In the genomic region with DNA sequence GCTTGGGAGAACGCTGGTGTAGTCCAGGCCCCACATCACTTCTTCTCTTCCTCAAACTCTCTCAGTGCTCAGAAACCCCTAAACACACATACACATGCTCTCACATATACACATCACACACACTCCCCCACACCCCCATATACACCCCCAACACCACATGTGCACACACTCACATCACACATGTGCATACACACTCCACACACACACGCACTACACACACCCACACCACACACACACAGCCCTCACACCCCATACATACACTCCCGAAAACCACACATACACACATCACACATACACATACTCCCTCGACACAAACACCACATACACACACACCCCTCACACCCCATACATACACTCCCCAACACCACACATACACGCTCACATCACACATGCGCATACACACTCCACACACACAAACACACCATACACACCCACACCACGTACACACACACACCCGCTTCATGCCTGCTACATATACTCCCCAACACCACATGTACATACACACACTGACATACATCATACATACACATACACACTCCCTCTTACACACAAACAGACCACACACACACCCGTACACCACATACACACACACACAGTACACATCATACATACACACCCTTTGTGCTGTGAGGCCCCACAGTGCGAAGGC, we compare ENCODE assay signal across 17 cellular contexts.
A peak's percentile ranks its signal among the peaks of the same experiment; 100 is the strongest.
DNase-seq lines count a peak whose midpoint lies in the region; ATAC-seq, FAIRE-seq and TF ChIP-seq lines count a peak whose summit lies in the region.
"Had no signal": no experiment of that assay in that cellular context is flagged by ENCODE, and none has a peak within 500 bp of the region (broad histone marks: within the 10 kb centered on the region; RNA-seq: fewer than 3 reads in every experiment).

No MANE protein-coding gene starts in this region.

- CTCF ChIA-PET in HepG2 (lab: Yijun Ruan, JAX; ENCODE audit: low intra/inter-chr PET ratio, low total read pairs): no interaction called here

- H3K4me2 ChIP-seq in HepG2 (ENCODE audit: low read depth, low read length): peak overlapping the region; percentile 52
- H3K4me2 ChIP-seq in parathyroid adenoma (ENCODE audit: low read length): no peak overlapping the region

- peaks cover 92% of the 10 kb centered on the region for H3K4me1 ChIP-seq in HepG2 (ENCODE audit: insufficient read depth, low read length)
- H3K4me1 ChIP-seq in right lobe of liver: no peaks in the 10 kb centered on the region
- H3K4me1 ChIP-seq in esophagus muscularis mucosa: peaks cover 34 to 64% (median 37%) of the 10 kb centered on the region in 4 donors
- H3K4me1 ChIP-seq in parathyroid adenoma: no peaks in the 10 kb centered on the region
- H3K4me1 ChIP-seq: prostate gland had no signal

- H3K36me3 ChIP-seq in HepG2 (replicated peaks in 1 of 2; ENCODE audit: control insufficient read depth in 1 of 2, insufficient read depth in 2 of 2, low read length in 2 of 2): no peaks in the 10 kb centered on the region
- H3K36me3 ChIP-seq in right lobe of liver: no peaks in the 10 kb centered on the region
- H3K36me3 ChIP-seq in esophagus muscularis mucosa: no peaks in the 10 kb centered on the region
- H3K36me3 ChIP-seq in parathyroid adenoma (ENCODE audit: control insufficient read depth, insufficient read depth, low read length): no peaks in the 10 kb centered on the region
- H3K36me3 ChIP-seq: prostate gland had no signal

- intact Hi-C loops in HepG2 (cut with micrococcal nuclease; ENCODE audit: unreplicated experiment): no loop called here
- intact Hi-C loops in right lobe of liver (cut with DNase I): loop anchor here in 1 of 2 donors (5.0 kb wide), 1 partner anchor 150 kb away; no protein-coding TSS in a partner anchor
- intact Hi-C loops in esophagus muscularis mucosa (cut with DNase I): no loop called here

- no TSS peak for BruUV-seq in HepG2 (replicated peaks; lab: Mats Ljungman, UMichigan)

- POLR2A ChIA-PET in HepG2 (lab: Yijun Ruan, JAX): interaction anchor here (1.8 to 1.9 kb wide), 2 partner anchors 60 to 194 kb away, joined by 4 to 6 read pairs; a partner anchor contains a TSS

- TF ChIP-seq RAD21 in HepG2 (CRISPR knock-in tag; IDR thresholded peaks at IDR 0.05): no peak

- H3K27ac ChIP-seq in HepG2 (ENCODE audit: extremely low read length, insufficient read depth, low read length) (peak overlapping the region; percentile 75), right lobe of liver (no peak overlapping the region), esophagus muscularis mucosa (replicated peaks in 1 of 4) (peak overlapping the region in 1 of 4 donors; percentile 39), parathyroid adenoma (peak overlapping the region; percentile 53)

- no peak overlapping the region for H2AFZ ChIP-seq in HepG2 (ENCODE audit: low read length)
- no peak overlapping the region for H2AFZ ChIP-seq in parathyroid adenoma

- 88% methylated on average over 10 of the region's 10 CpGs for WGBS in HepG2 (ENCODE audit: low lambda C conversion rate)
- 92% methylated on average over 9 of the region's 10 CpGs for WGBS in right lobe of liver (ENCODE audit: insufficient coverage, low coverage, low lambda C conversion rate, missing lambda C conversion rate)
- 98% methylated on average over 9 of the region's 10 CpGs for WGBS in esophagus muscularis mucosa

- TF ChIP-seq POLR2A in HepG2 (IDR thresholded peaks at IDR 0.05; ENCODE audit: insufficient read depth in 1 of 2, low read depth in 2 of 2, low read length in 2 of 2): no peak
- no peak for TF ChIP-seq POLR2A in right lobe of liver (IDR thresholded peaks at IDR 0.05)
- TF ChIP-seq POLR2A in esophagus muscularis mucosa (IDR thresholded peaks at IDR 0.05; ENCODE audit: low read depth): no peak

- no peaks in the 10 kb centered on the region for H4K20me1 ChIP-seq in HepG2 (ENCODE audit: insufficient read depth, low read length)

- no peaks in the 10 kb centered on the region for H3K79me2 ChIP-seq in HepG2 (ENCODE audit: insufficient read depth, low read length)
- H3K79me2 ChIP-seq in parathyroid adenoma: no peaks in the 10 kb centered on the region

- TF ChIP-seq CTCF in HepG2 (CRISPR knock-in tag; IDR thresholded peaks at IDR 0.05) (no peak), right lobe of liver (IDR thresholded peaks at IDR 0.05) (no peak), esophagus muscularis mucosa (IDR thresholded peaks at IDR 0.05) (no peak), parathyroid adenoma (IDR thresholded peaks at IDR 0.05) (no peak)

- no peak for TF ChIP-seq EP300 in HepG2 (IDR thresholded peaks at IDR 0.05; ENCODE audit: low read depth in 2 of 2, low read length in 2 of 2)
- no peak for TF ChIP-seq EP300 in HepG2 (CRISPR knock-in tag; IDR thresholded peaks at IDR 0.05; ENCODE audit: borderline replicate concordance)
- TF ChIP-seq EP300 in esophagus muscularis mucosa (IDR thresholded peaks at IDR 0.05): no peak

- H3K9ac ChIP-seq in HepG2 (ENCODE audit: insufficient read depth, low read depth, low read length): peak overlapping the region; percentile 59
- no peak overlapping the region for H3K9ac ChIP-seq in parathyroid adenoma

- H3K4me3 ChIP-seq in HepG2 (replicated peaks in 1 of 3; ENCODE audit: insufficient read depth in 1 of 3, low read depth in 2 of 3, low read length in 3 of 3) (peak overlapping the region in 1 of 3 experiments; percentile 18; a peak in 1 of 6 replicates), right lobe of liver (no peak overlapping the region), esophagus muscularis mucosa (no peak overlapping the region), parathyroid adenoma (ENCODE audit: low read depth, low read length) (no peak overlapping the region)
- H3K4me3 ChIP-seq: prostate gland had no signal

- in situ Hi-C loops in HepG2 (cut with HindIII; ENCODE audit: extremely low pct_ligation_motif_present, low pct_unique_long_range_greater_than_20kb): no loop called here

- H3K9me3 ChIP-seq in HepG2 (ENCODE audit: low read length): no peaks in the 10 kb centered on the region
- H3K9me3 ChIP-seq in right lobe of liver: no peaks in the 10 kb centered on the region
- no peaks in the 10 kb centered on the region for H3K9me3 ChIP-seq in esophagus muscularis mucosa
- H3K9me3 ChIP-seq in parathyroid adenoma (ENCODE audit: control insufficient read depth, low read length): no peaks in the 10 kb centered on the region
- H3K9me3 ChIP-seq: prostate gland had no signal

- FAIRE-seq in HepG2 (lab: Jason Lieb, UNC): no peak

- no peaks in the 10 kb centered on the region for H3K27me3 ChIP-seq in HepG2 (ENCODE audit: control insufficient read depth in 1 of 2, insufficient read depth in 2 of 2, low read length in 2 of 2)
- no peaks in the 10 kb centered on the region for H3K27me3 ChIP-seq in right lobe of liver
- no peaks in the 10 kb centered on the region for H3K27me3 ChIP-seq in esophagus muscularis mucosa
- H3K27me3 ChIP-seq in parathyroid adenoma (ENCODE audit: control insufficient read depth, insufficient read depth, low read length): no peaks in the 10 kb centered on the region

- DNase-seq in HepG2 (ENCODE audit: low spot score): no peak
- no peak for DNase-seq in right lobe of liver
- peak; percentile 78 for DNase-seq in esophagus muscularis mucosa (ENCODE audit: extremely low spot score)
- DNase-seq in NCI-H2171 treated with DMSO at 0.1 percent for 48 hours (lab: John Stamatoyannopoulos, UW): no peak
- no peak for DNase-seq in NCI-H1417 treated with DMSO at 0.1 percent for 48 hours (lab: John Stamatoyannopoulos, UW)
- DNase-seq in DMS114 treated with DMSO at 0.1 percent for 48 hours (lab: John Stamatoyannopoulos, UW; ENCODE audit: unreplicated experiment): no peak
- DNase-seq: activated CD4-positive, CD25-positive, alpha-beta regulatory T cell treated with anti-CD3 and anti-CD28 coated beads, Interleukin-2, amount 50 U/mL, for 72 hours; GF-D8; GOT3; kidney glomerular epithelial cell; stimulated activated CD4-positive, alpha-beta T cell treated with anti-CD3 and anti-CD28 coated beads, Interleukin-12 subunit alpha, Interleukin-12 subunit beta, amount 100 ng/mL, for 4 hours; stimulated activated naive CD4-positive, alpha-beta T cell had no signal

- ATAC-seq in HepG2 (no peak), right lobe of liver (no peak), GM21737 (IDR thresholded peaks at IDR 0.05; ENCODE audit: unreplicated experiment) (no peak)
- ATAC-seq: activated naive CD4-positive, alpha-beta T cell treated with anti-CD3 and anti-CD28 coated beads, Interleukin-2, amount 50 U/mL, for 72 hours; Right ventricle myocardium inferior had no signal

TF ChIP-seq in HepG2, 621 proteins besides CTCF, POLR2A, EP300 and RAD21 (continues in another document):
- TF ChIP-seq REL (CRISPR knock-in tag; conservative IDR thresholded peaks at IDR 0.05) (no peak; the same call in 1 of the 2 replicates), ARNTL (CRISPR knock-in tag; IDR thresholded peaks at IDR 0.05) (no peak), NBN (conservative IDR thresholded peaks at IDR 0.05) (0 out of 2 replicates have a peak, but pooled peaks have one; percentile 53), POGZ (CRISPR knock-in tag; IDR thresholded peaks at IDR 0.05) (no peak), FOXA1 (IDR thresholded peaks at IDR 0.05) (peak; percentile 44; the same call in 1 of the 2 replicates), FOXA1 (CRISPR knock-in tag; IDR thresholded peaks at IDR 0.05) (no peak)
- TF ChIP-seq, protein P1, sequence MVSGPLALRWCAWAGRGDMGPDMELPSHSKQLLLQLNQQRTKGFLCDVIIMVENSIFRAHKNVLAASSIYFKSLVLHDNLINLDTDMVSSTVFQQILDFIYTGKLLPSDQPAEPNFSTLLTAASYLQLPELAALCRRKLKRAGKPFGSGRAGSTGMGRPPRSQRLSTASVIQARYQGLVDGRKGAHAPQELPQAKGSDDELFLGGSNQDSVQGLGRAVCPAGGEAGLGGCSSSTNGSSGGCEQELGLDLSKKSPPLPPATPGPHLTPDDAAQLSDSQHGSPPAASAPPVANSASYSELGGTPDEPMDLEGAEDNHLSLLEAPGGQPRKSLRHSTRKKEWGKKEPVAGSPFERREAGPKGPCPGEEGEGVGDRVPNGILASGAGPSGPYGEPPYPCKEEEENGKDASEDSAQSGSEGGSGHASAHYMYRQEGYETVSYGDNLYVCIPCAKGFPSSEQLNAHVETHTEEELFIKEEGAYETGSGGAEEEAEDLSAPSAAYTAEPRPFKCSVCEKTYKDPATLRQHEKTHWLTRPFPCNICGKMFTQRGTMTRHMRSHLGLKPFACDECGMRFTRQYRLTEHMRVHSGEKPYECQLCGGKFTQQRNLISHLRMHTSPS (CRISPR knock-in tag; IDR thresholded peaks at IDR 0.05; ENCODE audit: low read depth): no peak
- TF ChIP-seq, protein P2, sequence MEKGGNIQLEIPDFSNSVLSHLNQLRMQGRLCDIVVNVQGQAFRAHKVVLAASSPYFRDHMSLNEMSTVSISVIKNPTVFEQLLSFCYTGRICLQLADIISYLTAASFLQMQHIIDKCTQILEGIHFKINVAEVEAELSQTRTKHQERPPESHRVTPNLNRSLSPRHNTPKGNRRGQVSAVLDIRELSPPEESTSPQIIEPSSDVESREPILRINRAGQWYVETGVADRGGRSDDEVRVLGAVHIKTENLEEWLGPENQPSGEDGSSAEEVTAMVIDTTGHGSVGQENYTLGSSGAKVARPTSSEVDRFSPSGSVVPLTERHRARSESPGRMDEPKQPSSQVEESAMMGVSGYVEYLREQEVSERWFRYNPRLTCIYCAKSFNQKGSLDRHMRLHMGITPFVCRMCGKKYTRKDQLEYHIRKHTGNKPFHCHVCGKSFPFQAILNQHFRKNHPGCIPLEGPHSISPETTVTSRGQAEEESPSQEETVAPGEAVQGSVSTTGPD (CRISPR knock-in tag; IDR thresholded peaks at IDR 0.05): no peak

Comparison
In these comparisons a context has a peak if more than half of its experiments do, and no peak if none do; other contexts are left out.
1. H3K27ac ChIP-seq: peak in HepG2 (single experiment) and parathyroid adenoma (single experiment); none in right lobe of liver (0 of 3).